In genomic region chr5:104179057-104179456, GRCh38 we compare ENCODE assay signal across 2 cellular contexts.
TF ChIP-seq lines count a peak whose summit lies in the region.

No MANE protein-coding gene starts in this region.

TF ChIP-seq in GM12878, 131 proteins besides CTCF, POLR2A, EP300 and RAD21 (continues in another document):
- TF ChIP-seq RBBP5 (conservative IDR thresholded peaks at IDR 0.05) (no peak), RELB (IDR thresholded peaks at IDR 0.05; ENCODE audit: low read depth) (no peak), SKIL (IDR thresholded peaks at IDR 0.05; ENCODE audit: low read depth, poor library complexity, severe bottlenecking) (no peak), ESRRA (IDR thresholded peaks at IDR 0.05; ENCODE audit: low read length) (no peak), RFX5 (IDR thresholded peaks at IDR 0.05; ENCODE audit: low read depth, low read length) (no peak), EGR1 (IDR thresholded peaks at IDR 0.05; ENCODE audit: borderline replicate concordance in 1 of 2, low read depth in 2 of 2, low read length in 2 of 2) (no peak), SREBF2 (IDR thresholded peaks at IDR 0.05; ENCODE audit: low read length) (no peak), CHD1 (IDR thresholded peaks at IDR 0.05; ENCODE audit: low read depth, low read length) (no peak), RB1 (IDR thresholded peaks at IDR 0.05; ENCODE audit: borderline replicate concordance) (0 out of 2 replicates have a peak, but pooled peaks have one; percentile 27), BCL3 (IDR thresholded peaks at IDR 0.05; ENCODE audit: borderline replicate concordance, insufficient read depth, low read depth, low read length, poor library complexity, severe bottlenecking) (no peak), YBX1 (IDR thresholded peaks at IDR 0.05) (no peak), SMARCA5 (IDR thresholded peaks at IDR 0.05) (0 out of 2 replicates have a peak, but pooled peaks have one; percentile 20), NR2C2 (IDR thresholded peaks at IDR 0.05; ENCODE audit: borderline replicate concordance, control insufficient read depth, insufficient read length, low read depth) (no peak), YY1 (IDR thresholded peaks at IDR 0.05; ENCODE audit: low read depth, low read length) (0 out of 2 replicates have a peak, but pooled peaks have one; percentile 13), TBL1XR1 (IDR thresholded peaks at IDR 0.05; ENCODE audit: low read depth, low read length) (no peak), KAT2A (conservative IDR thresholded peaks at IDR 0.05; ENCODE audit: control insufficient read depth, low read depth, low read length) (no peak), RELA (IDR thresholded peaks at IDR 0.05; ENCODE audit: borderline replicate concordance, partially characterized antibody) (no peak), EZH2 (IDR thresholded peaks at IDR 0.05; ENCODE audit: borderline replicate concordance, control insufficient read depth, low read depth, low read length) (no peak), SMAD1 (IDR thresholded peaks at IDR 0.05; ENCODE audit: low read depth, partially characterized antibody) (no peak), HDAC6 (IDR thresholded peaks at IDR 0.05; ENCODE audit: unreplicated experiment) (no peak), KLF5 (IDR thresholded peaks at IDR 0.05; ENCODE audit: partially characterized antibody) (no peak), ZBTB4 (CRISPR knock-in tag; IDR thresholded peaks at IDR 0.05) (no peak), DPF2 (IDR thresholded peaks at IDR 0.05) (no peak), KDM1A (IDR thresholded peaks at IDR 0.05; ENCODE audit: borderline replicate concordance) (no peak)

TF ChIP-seq in HepG2, 621 proteins besides CTCF, POLR2A, EP300 and RAD21:
- TF ChIP-seq STAT5B (CRISPR knock-in tag; IDR thresholded peaks at IDR 0.05), result no peak
- no peak for TF ChIP-seq NFIB (CRISPR knock-in tag; IDR thresholded peaks at IDR 0.05; ENCODE audit: borderline replicate concordance)
- TF ChIP-seq MAX (IDR thresholded peaks at IDR 0.05), result peak; percentile 74
- TF ChIP-seq UBTF (CRISPR knock-in tag; IDR thresholded peaks at IDR 0.05), result no peak
- TF ChIP-seq PITX1 (CRISPR knock-in tag; IDR thresholded peaks at IDR 0.05), result peak; percentile 69
- no peak for TF ChIP-seq ZBTB20 (CRISPR knock-in tag; IDR thresholded peaks at IDR 0.05; ENCODE audit: borderline replicate concordance, low read depth)
- TF ChIP-seq MNT (IDR thresholded peaks at IDR 0.05), result peak; percentile 93
- peak; percentile 25; the same call in 1 of the 2 replicates for TF ChIP-seq CREM (IDR thresholded peaks at IDR 0.05)
- no peak for TF ChIP-seq CREM (CRISPR knock-in tag; IDR thresholded peaks at IDR 0.05)
- TF ChIP-seq ZNF143 (CRISPR knock-in tag; IDR thresholded peaks at IDR 0.05), result no peak
- 0 out of 2 replicates have a peak, but pooled peaks have one; percentile 26 for TF ChIP-seq MXD4 (CRISPR knock-in tag; IDR thresholded peaks at IDR 0.05)
- 0 out of 2 replicates have a peak, but pooled peaks have one; percentile 19 for TF ChIP-seq GATAD1 (CRISPR knock-in tag; IDR thresholded peaks at IDR 0.05)
- TF ChIP-seq MYC (CRISPR knock-in tag; IDR thresholded peaks at IDR 0.05; ENCODE audit: borderline replicate concordance), result peak; percentile 73
- peak; percentile 87 for TF ChIP-seq SMC3 (IDR thresholded peaks at IDR 0.05; ENCODE audit: low read length)
- no peak for TF ChIP-seq SAFB2 (CRISPR knock-in tag; IDR thresholded peaks at IDR 0.05; ENCODE audit: borderline replicate concordance, low read depth)
- TF ChIP-seq ZNF644 (CRISPR knock-in tag; IDR thresholded peaks at IDR 0.05; ENCODE audit: low read depth), result 0 out of 2 replicates have a peak, but pooled peaks have one; percentile 14
- TF ChIP-seq GATA4 (IDR thresholded peaks at IDR 0.05; ENCODE audit: borderline replicate concordance, low read depth), result no peak
- TF ChIP-seq MIER3 (CRISPR knock-in tag; IDR thresholded peaks at IDR 0.05; ENCODE audit: borderline replicate concordance), result no peak
- TF ChIP-seq ZMYM4 (CRISPR knock-in tag; IDR thresholded peaks at IDR 0.05), result peak; percentile 48; the same call in 1 of the 2 replicates
- no peak for TF ChIP-seq MED8 (CRISPR knock-in tag; IDR thresholded peaks at IDR 0.05; ENCODE audit: insufficient replicate concordance)
- no peak for TF ChIP-seq ISL2 (CRISPR knock-in tag; IDR thresholded peaks at IDR 0.05)
- TF ChIP-seq MTA1 (CRISPR knock-in tag; IDR thresholded peaks at IDR 0.05; ENCODE audit: borderline replicate concordance), result no peak
- TF ChIP-seq ETS1 (CRISPR knock-in tag; IDR thresholded peaks at IDR 0.05), result no peak
- TF ChIP-seq ZNF281 (CRISPR knock-in tag; IDR thresholded peaks at IDR 0.05; ENCODE audit: borderline replicate concordance), result no peak
- TF ChIP-seq RNF219 (CRISPR knock-in tag; IDR thresholded peaks at IDR 0.05), result no peak
- TF ChIP-seq MEF2D (CRISPR knock-in tag; IDR thresholded peaks at IDR 0.05), result no peak
- TF ChIP-seq FOXP1 (IDR thresholded peaks at IDR 0.05), result no peak
- TF ChIP-seq FOXP1 (CRISPR knock-in tag; IDR thresholded peaks at IDR 0.05), result no peak
- no peak for TF ChIP-seq ESRRA (CRISPR knock-in tag; IDR thresholded peaks at IDR 0.05; ENCODE audit: low read depth)
- TF ChIP-seq HOXA7 (CRISPR knock-in tag; IDR thresholded peaks at IDR 0.05), result no peak
- TF ChIP-seq HHEX (CRISPR knock-in tag; IDR thresholded peaks at IDR 0.05), result no peak
- no peak for TF ChIP-seq ZNF24 (IDR thresholded peaks at IDR 0.05)
- peak in 1 of 2 experiments; percentile 40; a peak in 1 of 4 replicates for TF ChIP-seq HMGXB4 (CRISPR knock-in tag; IDR thresholded peaks at IDR 0.05; ENCODE audit: borderline replicate concordance in 1 of 2, low read depth in 1 of 2)
- no peak for TF ChIP-seq ZNF780A (CRISPR knock-in tag; IDR thresholded peaks at IDR 0.05)
- no peak for TF ChIP-seq ZNF512B (CRISPR knock-in tag; IDR thresholded peaks at IDR 0.05; ENCODE audit: borderline replicate concordance)
- TF ChIP-seq ZNF605 (CRISPR knock-in tag; IDR thresholded peaks at IDR 0.05), result no peak
- no peak for TF ChIP-seq SOX13 (IDR thresholded peaks at IDR 0.05)
- TF ChIP-seq SOX13 (CRISPR knock-in tag; conservative IDR thresholded peaks at IDR 0.05 in 1 of 2, IDR thresholded peaks at IDR 0.05 in 1 of 2), result no peak
- peak; percentile 94 for TF ChIP-seq STAG1 (CRISPR knock-in tag; IDR thresholded peaks at IDR 0.05)
- peak; percentile 33; the same call in 1 of the 2 replicates for TF ChIP-seq CREB1 (IDR thresholded peaks at IDR 0.05)
- peak; percentile 72 for TF ChIP-seq CREB1 (CRISPR knock-in tag; IDR thresholded peaks at IDR 0.05)
- TF ChIP-seq ZBTB42 (CRISPR knock-in tag; IDR thresholded peaks at IDR 0.05), result no peak
- TF ChIP-seq KDM3A (CRISPR knock-in tag; IDR thresholded peaks at IDR 0.05; ENCODE audit: low read depth), result 0 out of 2 replicates have a peak, but pooled peaks have one; percentile 29
- TF ChIP-seq NFRKB (IDR thresholded peaks at IDR 0.05), result no peak
TF ChIP-seq in HepG2: peak in this region for 14.
